In the genomic region with DNA sequence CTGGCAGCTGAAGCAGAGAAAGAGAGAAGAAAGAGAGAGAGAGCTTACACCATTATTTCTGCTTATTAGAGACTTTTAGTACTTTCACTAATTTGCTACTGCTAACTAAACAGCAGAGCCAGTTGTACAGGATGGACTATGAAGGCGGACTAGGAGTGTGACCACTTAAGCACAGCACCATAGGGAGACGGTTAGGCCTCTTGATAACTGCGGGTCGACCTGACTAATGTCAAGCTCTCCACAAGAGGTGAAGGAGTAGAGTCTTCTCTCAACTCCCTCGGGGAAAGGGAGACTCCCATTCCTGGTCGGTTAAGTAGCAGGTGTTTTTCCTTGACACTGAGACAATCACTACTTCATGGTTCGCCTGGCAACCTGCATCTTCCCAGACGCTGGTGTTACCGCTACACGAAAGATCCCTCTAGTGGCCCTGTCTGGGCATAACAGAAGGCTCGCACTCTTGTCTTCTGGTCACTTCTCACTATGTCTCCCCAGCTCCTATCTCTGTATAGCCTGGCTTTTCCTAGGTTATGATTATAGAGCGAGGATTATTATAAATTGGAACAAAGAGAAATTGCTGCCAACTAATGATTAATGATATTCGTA, we compare ENCODE assay signal across 12 cellular contexts. TPM values are rescaled to one million over a fixed set of nuclear protein-coding genes. Genes with fewer than 3 reads are reported as not detected.
DNase-seq lines count a peak whose midpoint lies in the region; ATAC-seq, FAIRE-seq and TF ChIP-seq lines count a peak whose summit lies in the region.
"Had no signal": no experiment of that assay in that cellular context is flagged by ENCODE, and none has a peak within 500 bp of the region (broad histone marks: within the 10 kb centered on the region; RNA-seq: fewer than 3 reads in every experiment).

No MANE protein-coding gene starts in this region.

- no peak for TF ChIP-seq POLR2A in A549 (IDR thresholded peaks at IDR 0.05; ENCODE audit: low read length)

- H3F3A ChIP-seq in OCI-LY1 (ENCODE audit: insufficient read depth, low read length): no peaks in the 10 kb centered on the region

- H3K9me3 ChIP-seq in A549: no peaks in the 10 kb centered on the region
- no peaks in the 10 kb centered on the region for H3K9me3 ChIP-seq in OCI-LY1 (ENCODE audit: low read length)
- H3K9me3 ChIP-seq: suprapubic skin had no signal

- WGBS in A549 (ENCODE audit: missing lambda C conversion rate): 55% methylated on average over 13 of the region's 13 CpGs

- DNase-seq in A549 (ENCODE audit: low read depth in 1 of 2, low spot score in 1 of 2) (peak; percentile 19 to 55), GM06990 (ENCODE audit: extremely low read depth, insufficient read length) (no peak), epithelial cell of esophagus (ENCODE audit: low read depth) (peak; percentile 48), SW480 (ENCODE audit: low spot score) (no peak)
- no peak for DNase-seq in activated CD4-positive, CD25-positive, alpha-beta regulatory T cell (lab: John Stamatoyannopoulos, UW)
- DNase-seq: DMS79; NCI-H1694; stimulated activated CD4-positive, alpha-beta T cell treated with anti-CD3 and anti-CD28 coated beads, Interleukin-1b, Interleukin-23, amount 100 ng/mL, for 48 hours had no signal

- TF ChIP-seq RAD21 in A549 (conservative IDR thresholded peaks at IDR 0.05 in 1 of 2, IDR thresholded peaks at IDR 0.05 in 1 of 2): peak; percentile 47 to 64; a peak in 4 of 5 replicates

- FAIRE-seq in A549 (lab: Jason Lieb, UNC): no peak

- no peak for TF ChIP-seq EP300 in A549 (IDR thresholded peaks at IDR 0.05)

- H3K4me2 ChIP-seq in A549: no peak overlapping the region
- no peak overlapping the region for H3K4me2 ChIP-seq in OCI-LY1 (ENCODE audit: low read length)

- H3K27me3 ChIP-seq in GM06990 (replicated peaks; ENCODE audit: control insufficient read depth, insufficient read depth, low read length) (no peaks in the 10 kb centered on the region), OCI-LY1 (ENCODE audit: insufficient read depth, low read length) (no peaks in the 10 kb centered on the region)

- no peaks in the 10 kb centered on the region for H3K4me1 ChIP-seq in A549
- no peaks in the 10 kb centered on the region for H3K4me1 ChIP-seq in OCI-LY1 (ENCODE audit: insufficient read depth, low read length, severe bottlenecking)
- H3K4me1 ChIP-seq: suprapubic skin had no signal

- ATAC-seq in A549: peak; percentile 54 to 68
- ATAC-seq in GM18517 (IDR thresholded peaks at IDR 0.05; ENCODE audit: unreplicated experiment): no peak
- ATAC-seq in GM19351 (IDR thresholded peaks at IDR 0.05; ENCODE audit: unreplicated experiment): no peak

- no peaks in the 10 kb centered on the region for H3K9me2 ChIP-seq in OCI-LY1 (ENCODE audit: low read depth, low read length)

- H3K36me3 ChIP-seq in GM06990 (ENCODE audit: control insufficient read depth, insufficient read depth, low read length) (no peaks in the 10 kb centered on the region), OCI-LY1 (ENCODE audit: insufficient read depth, low read length) (no peaks in the 10 kb centered on the region)
- H3K36me3 ChIP-seq: suprapubic skin had no signal

- H4K20me1 ChIP-seq in OCI-LY1 (ENCODE audit: insufficient read depth, low read length): no peaks in the 10 kb centered on the region

- no peak overlapping the region for H3K4me3 ChIP-seq in A549
- H3K4me3 ChIP-seq in GM06990 (replicated peaks; ENCODE audit: low read depth, low read length): no peak overlapping the region
- no peak overlapping the region for H3K4me3 ChIP-seq in OCI-LY1 (ENCODE audit: low read depth, low read length, poor library complexity, severe bottlenecking)
- no peak overlapping the region for H3K4me3 ChIP-seq in epithelial cell of esophagus (ENCODE audit: low read length)
- H3K4me3 ChIP-seq: suprapubic skin had no signal

- no peaks in the 10 kb centered on the region for H3K79me2 ChIP-seq in OCI-LY1 (ENCODE audit: insufficient read depth, low read length)

- H3K27ac ChIP-seq in A549: no peak overlapping the region
- no peak overlapping the region for H3K27ac ChIP-seq in OCI-LY1 (ENCODE audit: low read depth, low read length, poor library complexity, severe bottlenecking)
- H3K27ac ChIP-seq: suprapubic skin had no signal

- TF ChIP-seq CTCF in A549 (IDR thresholded peaks at IDR 0.05) (peak; percentile 40), GM06990 (IDR thresholded peaks at IDR 0.05; ENCODE audit: insufficient read depth, low read length, poor library complexity, severe bottlenecking) (peak; percentile 62), OCI-LY1 (IDR thresholded peaks at IDR 0.05; ENCODE audit: low read length) (peak; percentile 42), epithelial cell of esophagus (IDR thresholded peaks at IDR 0.05; ENCODE audit: insufficient read depth, low read depth, low read length, missing control alignments) (peak; percentile 66)

- H3K9ac ChIP-seq in OCI-LY1 (ENCODE audit: low read length): no peak overlapping the region

- POLR2A ChIA-PET in A549 (lab: Yijun Ruan, JAX): no interaction called here

- no peak overlapping the region for H2AFZ ChIP-seq in OCI-LY1 (ENCODE audit: low read length)

- CTCF ChIA-PET in A549 (lab: Yijun Ruan, JAX): interaction anchor here (0.6 to 2.8 kb wide), 11 partner anchors 9 to 458 kb away, joined by 3 to 8 read pairs (median 4); no protein-coding TSS in a partner anchor

TF ChIP-seq in A549, 52 proteins besides CTCF, POLR2A, EP300 and RAD21:
- TF ChIP-seq FOXS1 (CRISPR knock-in tag; IDR thresholded peaks at IDR 0.05): no peak
- TF ChIP-seq SMC3 (IDR thresholded peaks at IDR 0.05): peak; percentile 38; the same call in 2 of the 3 replicates

RNA-seq across cellular contexts. Expression of gene PSG7, which starts 5.3 kb away (rescaled TPM):
- polyA plus RNA-seq in A549 (2011; rRNA removed): not detected in 2 replicates
- polyA plus RNA-seq in A549 (2012; cell fraction: cytosol; rRNA removed): 0.04 TPM in 1 of 2 replicates, not detected in the other
- not detected in 2 replicates for polyA plus RNA-seq in A549 (2012; cell fraction: nucleus; rRNA removed)
- polyA plus RNA-seq in A549 (2017; fragmentation: RNase III; extraction: RNeasy Plus Mini Kit Qiagen cat#74134 plus additional on column Dnase treatment): 0.07 TPM in 1 of 3 replicates, not detected in the others
- polyA minus RNA-seq in A549 (2011; rRNA and poly(A)+ RNA removed): not detected in 2 replicates

RNA-seq across cellular contexts. Expression of gene PSG6, which starts 24.6 kb away (rescaled TPM):
- polyA plus RNA-seq in A549 (2011; rRNA removed) (0.05 TPM in 1 of 2 replicates, not detected in the other), A549 (2017; fragmentation: RNase III; extraction: RNeasy Plus Mini Kit Qiagen cat#74134 plus additional on column Dnase treatment) (not detected in 3 replicates)
- polyA plus RNA-seq in A549 (2012; cell fraction: cytosol; rRNA removed): 0.06 TPM in 1 of 2 replicates, not detected in the other
- polyA plus RNA-seq in A549 (2012; cell fraction: nucleus; rRNA removed): not detected in 2 replicates
- polyA minus RNA-seq in A549 (2011; rRNA and poly(A)+ RNA removed): not detected in 2 replicates

Comparison
In these comparisons a context has a peak if more than half of its experiments do, and no peak if none do; other contexts are left out.
1. ATAC-seq: peak in A549 (2 of 2); none in GM18517 (single experiment) and GM19351 (single experiment).
2. DNase-seq: peak in A549 (2 of 2) and epithelial cell of esophagus (single experiment); none in GM06990 (single experiment), SW480 (single experiment) and activated CD4-positive, CD25-positive, alpha-beta regulatory T cell (0 of 4).
3. Peak in every context shown above with its lines, with median percentiles within 50 percentile points of each other: CTCF ChIP-seq.